Comparison of ENCODE assay signal across 11 cellular contexts in genomic region chr13:27427663-27428062, GRCh38. TPM values are rescaled to one million over a fixed set of nuclear protein-coding genes. Genes with fewer than 3 reads are reported as not detected.
DNase-seq lines count a peak whose midpoint lies in the region; ATAC-seq, FAIRE-seq and TF ChIP-seq lines count a peak whose summit lies in the region.
"Had no signal": no experiment of that assay in that cellular context is flagged by ENCODE, and none has a peak within 500 bp of the region (broad histone marks: within the 10 kb centered on the region; RNA-seq: fewer than 3 reads in every experiment).

No MANE protein-coding gene starts in this region.

- intact Hi-C loops in CD8-positive, alpha-beta T cell (cut with DNase I, micrococcal nuclease): loop anchor here (1.0 to 10.0 kb wide), 8 partner anchors 22 to 1243 kb away; partner anchors contain the start of genes PAN3 (in 2 of the 2), POMP (in 2 of the 2), RNF6 (in 1 of the 2) and USP12 (in 1 of the 2)
- intact Hi-C loops in prostate gland (cut with DNase I): loop anchor here (10.0 kb wide), 2 partner anchors 173 to 483 kb away; partner anchors contain the start of gene RPL21

- H3K27me3 ChIP-seq in CD8-positive, alpha-beta T cell (ENCODE audit: insufficient read depth, low read length): no peaks in the 10 kb centered on the region
- H3K27me3 ChIP-seq in astrocyte (ENCODE audit: insufficient read depth, low read length): peaks cover 6% of the 10 kb centered on the region
- no peaks in the 10 kb centered on the region for H3K27me3 ChIP-seq in prostate gland (replicated peaks; ENCODE audit: insufficient read depth)
- peaks cover 8% of the 10 kb centered on the region for H3K27me3 ChIP-seq in endodermal cell (ENCODE audit: control insufficient read depth, insufficient read depth, low read length, poor library complexity, severe bottlenecking)

- POLR2A ChIA-PET in CD8-positive, alpha-beta T cell (lab: Charles Lee): interaction anchor here (5.2 to 5.3 kb wide), 2 partner anchors 16 to 22 kb away, joined by 51 to 171 read pairs; partner anchors contain the start of gene MTIF3

- H3K36me3 Mint-ChIP-seq in CD8-positive, alpha-beta T cell: peaks cover 57% of the 10 kb centered on the region
- H3K36me3 Mint-ChIP-seq in astrocyte (ENCODE audit: low read depth, unreplicated experiment) (peaks cover 19% of the 10 kb centered on the region), endodermal cell (ENCODE audit: low read depth) (peaks cover 33% of the 10 kb centered on the region)

- H3K27ac ChIP-seq in CD8-positive, alpha-beta T cell (ENCODE audit: low read depth, low read length): peak overlapping the region; percentile 85
- H3K27ac ChIP-seq in astrocyte (ENCODE audit: low read depth, low read length) (no peak overlapping the region), prostate gland (peak overlapping the region; percentile 86 to 87), endodermal cell (ENCODE audit: low read depth, low read length) (no peak overlapping the region)

- no peak for TF ChIP-seq POLR2A in prostate gland (IDR thresholded peaks at IDR 0.05)

- no peak for FAIRE-seq in astrocyte (lab: Jason Lieb, UNC)

- peak in 1 of 7 experiments; percentile 45 for DNase-seq in CD8-positive, alpha-beta T cell
- DNase-seq in MV-4-11 (lab: John Stamatoyannopoulos, UW) (peak; percentile 11), astrocyte (ENCODE audit: low read depth) (no peak), prostate gland (ENCODE audit: low spot score) (no peak), endodermal cell (no peak)
- DNase-seq: DMS79, retina had no signal

- H3K4me3 Mint-ChIP-seq in CD8-positive, alpha-beta T cell: peak overlapping the region; percentile 82
- no peak overlapping the region for H3K4me3 Mint-ChIP-seq in astrocyte (ENCODE audit: unreplicated experiment)
- no peak overlapping the region for H3K4me3 Mint-ChIP-seq in endodermal cell

- WGBS in prostate gland: 88% methylated on average over 2 of the region's 2 CpGs
- WGBS in endodermal cell (ENCODE audit: insufficient coverage in 1 of 2, insufficient read length in 1 of 2), 2 experiments: 96 to 100% methylated on average over 1 to 2 of the region's 2 CpGs

- H4K20me1 ChIP-seq in astrocyte (ENCODE audit: insufficient read depth, low read length): peaks cover 25% of the 10 kb centered on the region

- peaks cover 59% of the 10 kb centered on the region for H3K4me1 ChIP-seq in CD8-positive, alpha-beta T cell (ENCODE audit: insufficient read depth, low read length)
- H3K4me1 ChIP-seq in astrocyte (ENCODE audit: insufficient read depth, low read length) (peaks cover 31% of the 10 kb centered on the region), prostate gland (replicated peaks) (peaks cover 6% of the 10 kb centered on the region), endodermal cell (ENCODE audit: control insufficient read depth, insufficient read depth, low read length) (no peaks in the 10 kb centered on the region)

- peaks cover 50% of the 10 kb centered on the region for H3K36me3 ChIP-seq in CD8-positive, alpha-beta T cell (ENCODE audit: insufficient read depth, low read length)
- H3K36me3 ChIP-seq in astrocyte (ENCODE audit: insufficient read depth, low read length) (peaks cover 25% of the 10 kb centered on the region), prostate gland (peaks cover 0 to 2% of the 10 kb centered on the region in 2 donors), endodermal cell (ENCODE audit: control insufficient read depth, insufficient read depth, low read length) (peaks cover 40% of the 10 kb centered on the region)

- H3K9me3 ChIP-seq in CD8-positive, alpha-beta T cell (ENCODE audit: low read length): no peaks in the 10 kb centered on the region
- H3K9me3 ChIP-seq in astrocyte (ENCODE audit: insufficient read depth, low read depth, low read length): no peaks in the 10 kb centered on the region
- H3K9me3 ChIP-seq in prostate gland: no peaks in the 10 kb centered on the region
- no peaks in the 10 kb centered on the region for H3K9me3 ChIP-seq in endodermal cell (ENCODE audit: control insufficient read depth, low read length)

- peak overlapping the region; percentile 83 for H3K4me3 ChIP-seq in CD8-positive, alpha-beta T cell (ENCODE audit: low read depth, low read length)
- H3K4me3 ChIP-seq in astrocyte (ENCODE audit: insufficient read depth, low read depth, low read length) (no peak overlapping the region), prostate gland (no peak overlapping the region), endodermal cell (ENCODE audit: low read length) (no peak overlapping the region)
- H3K4me3 ChIP-seq: lung had no signal

- peaks cover 41% of the 10 kb centered on the region for H3K79me2 ChIP-seq in astrocyte (ENCODE audit: insufficient read depth, low read length)

- no peak overlapping the region for H2AFZ ChIP-seq in astrocyte (ENCODE audit: low read depth, low read length)

- CTCF ChIA-PET in CD8-positive, alpha-beta T cell (lab: Charles Lee): interaction anchor here (2.9 to 5.4 kb wide), 4 partner anchors 17 to 399 kb away, joined by 7 to 62 read pairs (median 26); partner anchors contain the start of gene MTIF3

- peak overlapping the region; percentile 100 for H3K4me2 ChIP-seq in astrocyte (ENCODE audit: low read length)

- no peak for TF ChIP-seq CTCF in CD8-positive, alpha-beta T cell (IDR thresholded peaks at IDR 0.05)
- TF ChIP-seq CTCF in astrocyte (IDR thresholded peaks at IDR 0.05; ENCODE audit: insufficient read depth, low read depth, low read length): no peak
- TF ChIP-seq CTCF in prostate gland (IDR thresholded peaks at IDR 0.05): no peak
- no peak for TF ChIP-seq CTCF in endodermal cell (conservative IDR thresholded peaks at IDR 0.05)

- peak overlapping the region; percentile 97 for H3K27ac Mint-ChIP-seq in CD8-positive, alpha-beta T cell
- H3K27ac Mint-ChIP-seq in astrocyte (ENCODE audit: unreplicated experiment) (no peak overlapping the region), endodermal cell (no peak overlapping the region)

- no peak overlapping the region for H3K9ac ChIP-seq in astrocyte (ENCODE audit: low read length)
- no peak overlapping the region for H3K9ac ChIP-seq in endodermal cell (ENCODE audit: extremely low read depth, low read length, poor library complexity, severe bottlenecking)

- no peak for ATAC-seq in CD8-positive, alpha-beta T cell
- ATAC-seq in GM18909 (IDR thresholded peaks at IDR 0.05; ENCODE audit: poor library complexity, unreplicated experiment): no peak
- ATAC-seq in GM21786 (IDR thresholded peaks at IDR 0.05; ENCODE audit: unreplicated experiment): no peak
- no peak for ATAC-seq in HG02884 (IDR thresholded peaks at IDR 0.05; ENCODE audit: unreplicated experiment)

- H3K9me3 Mint-ChIP-seq in CD8-positive, alpha-beta T cell: no peaks in the 10 kb centered on the region
- H3K9me3 Mint-ChIP-seq in astrocyte (ENCODE audit: unreplicated experiment) (no peaks in the 10 kb centered on the region), endodermal cell (no peaks in the 10 kb centered on the region)

- H3K4me1 Mint-ChIP-seq in CD8-positive, alpha-beta T cell (ENCODE audit: low read depth): peaks cover 70% of the 10 kb centered on the region
- H3K4me1 Mint-ChIP-seq in astrocyte (ENCODE audit: low read depth, unreplicated experiment) (peaks cover 26% of the 10 kb centered on the region), endodermal cell (peaks cover 20% of the 10 kb centered on the region)

- H3K27me3 Mint-ChIP-seq in CD8-positive, alpha-beta T cell (ENCODE audit: low read depth): no peaks in the 10 kb centered on the region
- H3K27me3 Mint-ChIP-seq in astrocyte (ENCODE audit: low read depth, unreplicated experiment) (peaks cover 5% of the 10 kb centered on the region), endodermal cell (ENCODE audit: insufficient read depth) (peaks cover 11% of the 10 kb centered on the region)

RNA-seq across cellular contexts. Expression of gene GTF3A, which starts 3.2 kb away (rescaled TPM):
- total RNA-seq in CD8-positive, alpha-beta T cell: 100 to 1,000 TPM; 157 TPM
- total RNA-seq in astrocyte (77.7 and 83.6 TPM in 2 replicates), prostate gland (100 to 1,000 TPM in 1 of 2 donors, 10 to 100 TPM in 1; 95.0 to 142 TPM), endodermal cell (10 to 100 TPM; 70.4 to 80.0 TPM)
- 85.3 TPM for polyA plus RNA-seq in endodermal cell (2013, experiment 1 of 2)
- 88.8 TPM for polyA plus RNA-seq in endodermal cell (2013, experiment 2 of 2)

RNA-seq across cellular contexts. Expression of gene MTIF3, which starts 22.7 kb away (rescaled TPM):
- 10 to 100 TPM; 12.7 to 13.0 TPM for total RNA-seq in CD8-positive, alpha-beta T cell
- total RNA-seq in astrocyte: 29.6 and 32.7 TPM in 2 replicates
- 10 to 100 TPM; 44.8 to 52.3 TPM for total RNA-seq in prostate gland
- total RNA-seq in endodermal cell: 10 to 100 TPM; 35.0 to 46.8 TPM
- 68.6 TPM for polyA plus RNA-seq in endodermal cell (2013, experiment 1 of 2)
- polyA plus RNA-seq in endodermal cell (2013, experiment 2 of 2): 70.6 TPM

Comparison
In these comparisons a context has a peak if more than half of its experiments do, and no peak if none do; other contexts are left out.
1. H3K27ac ChIP-seq: peak in CD8-positive, alpha-beta T cell (single experiment) and prostate gland (2 of 2); none in astrocyte (single experiment) and endodermal cell (single experiment).